ENCODE assay signal across 4 cellular contexts in genomic region chr6:130194434-130194833, GRCh38. TPM values are rescaled to one million over a fixed set of nuclear protein-coding genes. Genes with fewer than 3 reads are reported as not detected.
"Had no signal": no experiment of that assay in that cellular context is flagged by ENCODE, and none has a peak within 500 bp of the region (broad histone marks: within the 10 kb centered on the region; RNA-seq: fewer than 3 reads in every experiment).

No MANE protein-coding gene starts in this region.

RNA-seq across cellular contexts. Expression of gene SAMD3, which starts 28.3 kb away (rescaled TPM):
- total RNA-seq: dermis microvascular lymphatic vessel endothelial cell, endothelial cell of umbilical vein, kidney epithelial cell, mammary epithelial cell had no signal
- polyA plus RNA-seq: endothelial cell of umbilical vein had no signal
